Comparison of ENCODE assay signal across 1 cellular context in the genomic region with DNA sequence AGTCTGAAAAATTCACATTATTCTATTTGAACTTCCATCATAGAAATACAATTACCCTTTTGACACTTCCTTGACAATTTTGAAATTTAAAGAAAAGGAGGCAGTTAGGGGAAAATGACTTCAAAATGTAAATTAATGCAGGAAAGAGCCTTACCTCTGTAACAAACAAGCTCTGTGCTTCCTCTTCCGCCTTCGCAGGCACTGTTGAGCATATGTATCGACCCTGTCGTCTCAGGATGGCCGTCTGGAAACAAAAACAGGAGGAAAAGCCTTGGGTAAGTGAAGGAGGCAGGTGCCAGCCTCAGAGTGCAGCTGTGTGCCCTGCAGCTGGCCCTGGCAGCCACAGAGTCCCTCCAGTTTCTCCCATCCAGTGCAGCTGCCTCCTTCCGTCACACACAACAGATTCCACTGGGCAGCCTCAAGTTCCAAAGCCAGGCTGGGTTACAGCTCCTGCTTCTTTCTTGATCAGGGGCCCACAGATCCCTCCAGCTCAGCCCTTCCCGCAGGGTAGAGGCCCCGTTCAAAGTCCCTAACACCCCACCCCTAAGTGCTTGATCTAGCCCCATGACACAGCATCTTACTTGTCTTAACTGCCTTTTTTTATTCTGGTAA.
TF ChIP-seq lines count a peak whose summit lies in the region.

No MANE protein-coding gene starts in this region.

TF ChIP-seq in GM23338, 12 proteins besides CTCF, POLR2A, EP300 and RAD21 (continued from another document):
- TF ChIP-seq, protein P1, sequence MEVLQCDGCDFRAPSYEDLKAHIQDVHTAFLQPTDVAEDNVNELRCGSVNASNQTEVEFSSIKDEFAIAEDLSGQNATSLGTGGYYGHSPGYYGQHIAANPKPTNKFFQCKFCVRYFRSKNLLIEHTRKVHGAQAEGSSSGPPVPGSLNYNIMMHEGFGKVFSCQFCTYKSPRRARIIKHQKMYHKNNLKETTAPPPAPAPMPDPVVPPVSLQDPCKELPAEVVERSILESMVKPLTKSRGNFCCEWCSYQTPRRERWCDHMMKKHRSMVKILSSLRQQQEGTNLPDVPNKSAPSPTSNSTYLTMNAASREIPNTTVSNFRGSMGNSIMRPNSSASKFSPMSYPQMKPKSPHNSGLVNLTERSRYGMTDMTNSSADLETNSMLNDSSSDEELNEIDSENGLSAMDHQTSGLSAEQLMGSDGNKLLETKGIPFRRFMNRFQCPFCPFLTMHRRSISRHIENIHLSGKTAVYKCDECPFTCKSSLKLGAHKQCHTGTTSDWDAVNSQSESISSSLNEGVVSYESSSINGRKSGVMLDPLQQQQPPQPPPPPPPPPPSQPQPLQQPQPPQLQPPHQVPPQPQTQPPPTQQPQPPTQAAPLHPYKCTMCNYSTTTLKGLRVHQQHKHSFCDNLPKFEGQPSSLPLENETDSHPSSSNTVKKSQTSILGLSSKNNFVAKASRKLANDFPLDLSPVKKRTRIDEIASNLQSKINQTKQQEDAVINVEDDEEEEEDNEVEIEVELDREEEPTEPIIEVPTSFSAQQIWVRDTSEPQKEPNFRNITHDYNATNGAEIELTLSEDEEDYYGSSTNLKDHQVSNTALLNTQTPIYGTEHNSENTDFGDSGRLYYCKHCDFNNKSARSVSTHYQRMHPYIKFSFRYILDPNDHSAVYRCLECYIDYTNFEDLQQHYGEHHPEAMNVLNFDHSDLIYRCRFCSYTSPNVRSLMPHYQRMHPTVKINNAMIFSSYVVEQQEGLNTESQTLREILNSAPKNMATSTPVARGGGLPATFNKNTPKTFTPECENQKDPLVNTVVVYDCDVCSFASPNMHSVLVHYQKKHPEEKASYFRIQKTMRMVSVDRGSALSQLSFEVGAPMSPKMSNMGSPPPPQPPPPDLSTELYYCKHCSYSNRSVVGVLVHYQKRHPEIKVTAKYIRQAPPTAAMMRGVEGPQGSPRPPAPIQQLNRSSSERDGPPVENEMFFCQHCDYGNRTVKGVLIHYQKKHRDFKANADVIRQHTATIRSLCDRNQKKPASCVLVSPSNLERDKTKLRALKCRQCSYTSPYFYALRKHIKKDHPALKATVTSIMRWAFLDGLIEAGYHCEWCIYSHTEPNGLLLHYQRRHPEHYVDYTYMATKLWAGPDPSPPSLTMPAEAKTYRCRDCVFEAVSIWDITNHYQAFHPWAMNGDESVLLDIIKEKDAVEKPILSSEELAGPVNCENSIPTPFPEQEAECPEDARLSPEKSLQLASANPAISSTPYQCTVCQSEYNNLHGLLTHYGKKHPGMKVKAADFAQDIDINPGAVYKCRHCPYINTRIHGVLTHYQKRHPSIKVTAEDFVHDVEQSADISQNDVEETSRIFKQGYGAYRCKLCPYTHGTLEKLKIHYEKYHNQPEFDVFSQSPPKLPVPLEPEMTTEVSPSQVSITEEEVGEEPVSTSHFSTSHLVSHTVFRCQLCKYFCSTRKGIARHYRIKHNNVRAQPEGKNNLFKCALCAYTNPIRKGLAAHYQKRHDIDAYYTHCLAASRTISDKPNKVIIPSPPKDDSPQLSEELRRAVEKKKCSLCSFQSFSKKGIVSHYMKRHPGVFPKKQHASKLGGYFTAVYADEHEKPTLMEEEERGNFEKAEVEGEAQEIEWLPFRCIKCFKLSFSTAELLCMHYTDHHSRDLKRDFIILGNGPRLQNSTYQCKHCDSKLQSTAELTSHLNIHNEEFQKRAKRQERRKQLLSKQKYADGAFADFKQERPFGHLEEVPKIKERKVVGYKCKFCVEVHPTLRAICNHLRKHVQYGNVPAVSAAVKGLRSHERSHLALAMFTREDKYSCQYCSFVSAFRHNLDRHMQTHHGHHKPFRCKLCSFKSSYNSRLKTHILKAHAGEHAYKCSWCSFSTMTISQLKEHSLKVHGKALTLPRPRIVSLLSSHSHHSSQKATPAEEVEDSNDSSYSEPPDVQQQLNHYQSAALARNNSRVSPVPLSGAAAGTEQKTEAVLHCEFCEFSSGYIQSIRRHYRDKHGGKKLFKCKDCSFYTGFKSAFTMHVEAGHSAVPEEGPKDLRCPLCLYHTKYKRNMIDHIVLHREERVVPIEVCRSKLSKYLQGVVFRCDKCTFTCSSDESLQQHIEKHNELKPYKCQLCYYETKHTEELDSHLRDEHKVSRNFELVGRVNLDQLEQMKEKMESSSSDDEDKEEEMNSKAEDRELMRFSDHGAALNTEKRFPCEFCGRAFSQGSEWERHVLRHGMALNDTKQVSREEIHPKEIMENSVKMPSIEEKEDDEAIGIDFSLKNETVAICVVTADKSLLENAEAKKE (CRISPR knock-in tag; IDR thresholded peaks at IDR 0.05) = no peak
- no peak for TF ChIP-seq JUNB (IDR thresholded peaks at IDR 0.05; ENCODE audit: unreplicated experiment)
- TF ChIP-seq ZNF331 (CRISPR knock-in tag; IDR thresholded peaks at IDR 0.05; ENCODE audit: low read depth) = no peak
